ENCODE assay signal across 8 cellular contexts in the genomic region with DNA sequence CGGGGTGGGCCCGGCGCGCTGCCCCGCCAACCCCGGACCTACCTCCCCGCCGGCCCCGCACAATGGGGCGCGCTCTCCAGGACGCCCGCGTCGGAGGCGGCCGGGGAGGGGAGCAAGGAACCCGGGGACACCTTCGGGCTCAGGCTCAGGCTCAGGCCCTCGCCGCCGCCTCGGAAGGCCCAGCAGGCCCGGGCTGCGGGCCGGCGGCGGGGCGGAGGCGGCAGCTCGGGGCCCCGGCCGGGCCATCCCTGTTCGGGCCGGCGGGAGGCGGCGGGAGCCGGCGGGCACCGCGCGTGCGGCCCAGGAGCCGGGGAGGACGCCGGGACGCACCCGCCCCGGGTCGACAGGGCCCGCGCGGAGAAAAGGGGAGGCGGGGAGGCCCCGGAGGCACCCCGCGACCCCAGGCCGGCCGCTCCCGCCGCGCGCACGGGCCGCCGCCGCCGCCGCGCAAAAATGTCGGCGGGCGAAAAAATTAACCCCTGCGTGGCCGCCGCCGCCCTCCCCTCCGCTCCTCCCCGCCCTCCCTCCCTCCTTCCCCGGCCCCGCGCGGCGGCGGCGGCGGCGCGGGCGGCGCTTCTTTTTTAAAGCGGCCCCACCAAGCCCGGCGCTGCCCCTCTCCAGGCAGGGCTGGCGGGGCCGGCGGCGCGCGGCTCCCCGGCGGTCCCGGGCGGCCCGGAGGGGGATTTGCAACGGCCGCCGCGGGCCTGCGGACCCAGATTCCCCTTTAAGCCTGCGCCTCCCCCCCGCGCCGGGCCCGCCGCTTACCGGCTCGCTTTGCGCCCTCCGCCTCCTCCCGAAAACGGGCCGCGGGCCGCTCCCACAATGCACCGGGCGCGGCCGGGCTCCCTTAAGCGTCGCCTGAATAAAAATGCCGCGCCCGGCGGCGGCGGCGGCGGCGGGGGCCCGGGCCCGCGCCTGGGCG. TPM values are rescaled to one million over a fixed set of nuclear protein-coding genes. Genes with fewer than 3 reads are reported as not detected.
DNase-seq lines count a peak whose midpoint lies in the region; ATAC-seq and TF ChIP-seq lines count a peak whose summit lies in the region.

No MANE protein-coding gene starts in this region.

- H3K4me1 Mint-ChIP-seq in activated T-cell treated with anti-CD3 and anti-CD28 coated beads, Interleukin-2, amount 50 U/mL, for 4 hours (ENCODE audit: low read depth): peaks cover 57% of the 10 kb centered on the region

- ATAC-seq in GM19351 (IDR thresholded peaks at IDR 0.05; ENCODE audit: unreplicated experiment) (peak; percentile 52), HG03520 (IDR thresholded peaks at IDR 0.05; ENCODE audit: unreplicated experiment) (peak; percentile 35), esophagus mucosa (peak; percentile 75)
- ATAC-seq in activated T-cell treated with anti-CD3 and anti-CD28 coated beads, Interleukin-2, amount 50 U/mL, for 4 hours: peak; percentile 70 to 73

- no peak overlapping the region for H2AFZ ChIP-seq in OCI-LY3 (ENCODE audit: low read depth, low read length)

- H3K79me2 ChIP-seq in OCI-LY3 (ENCODE audit: low read length): peaks cover 67% of the 10 kb centered on the region

- no peaks in the 10 kb centered on the region for H3K27me3 Mint-ChIP-seq in activated T-cell treated with anti-CD3 and anti-CD28 coated beads, Interleukin-2, amount 50 U/mL, for 4 hours (ENCODE audit: low read depth)

- peak overlapping the region; percentile 97 for H3K9ac ChIP-seq in OCI-LY3 (ENCODE audit: low read length)

- peaks cover 9% of the 10 kb centered on the region for H3K36me3 Mint-ChIP-seq in activated T-cell treated with anti-CD3 and anti-CD28 coated beads, Interleukin-2, amount 50 U/mL, for 4 hours (ENCODE audit: insufficient read depth)

- H3K4me2 ChIP-seq in OCI-LY3 (ENCODE audit: low read length): peak overlapping the region; percentile 92

- H3K27me3 ChIP-seq in OCI-LY3 (ENCODE audit: low read depth, low read length): no peaks in the 10 kb centered on the region
- peaks cover 9% of the 10 kb centered on the region for H3K27me3 ChIP-seq in muscle layer of duodenum (ENCODE audit: low read depth, low read length)

- no peaks in the 10 kb centered on the region for H4K20me1 ChIP-seq in OCI-LY3 (ENCODE audit: insufficient read depth, low read length)

- H3K9me3 ChIP-seq in OCI-LY3 (ENCODE audit: insufficient read depth, low read length) (no peaks in the 10 kb centered on the region), muscle layer of duodenum (ENCODE audit: control insufficient read depth in 1 of 2, low read length in 2 of 2) (no peaks in the 10 kb centered on the region)

- H3K9me3 Mint-ChIP-seq in activated T-cell treated with anti-CD3 and anti-CD28 coated beads, Interleukin-2, amount 50 U/mL, for 4 hours: no peaks in the 10 kb centered on the region

- H3K4me1 ChIP-seq in OCI-LY3 (ENCODE audit: low read length) (peaks cover 42% of the 10 kb centered on the region), muscle layer of duodenum (ENCODE audit: control insufficient read depth in 1 of 2, insufficient read depth in 2 of 2, low read length in 2 of 2) (peaks cover 9 to 10% of the 10 kb centered on the region in 2 donors)

- H3K27ac ChIP-seq in C4-2B: peak overlapping the region; percentile 98
- H3K27ac ChIP-seq in OCI-LY3 (ENCODE audit: low read length): peak overlapping the region; percentile 86
- H3K27ac ChIP-seq in muscle layer of duodenum (ENCODE audit: low read length): peak overlapping the region; percentile 91

- DNase-seq in activated T-cell treated with anti-CD3 and anti-CD28 coated beads, Interleukin-2, amount 50 U/mL, for 4 hours: peak; percentile 68
- DNase-seq in stimulated activated CD8-positive, alpha-beta memory T cell treated with anti-CD3 and anti-CD28 coated beads, Interleukin-7, amount 100 ng/mL, for 24 hours (ENCODE audit: low read depth): peak; percentile 56

- TF ChIP-seq CTCF in C4-2B (conservative IDR thresholded peaks at IDR 0.05) (no peak), OCI-LY3 (IDR thresholded peaks at IDR 0.05; ENCODE audit: low read depth, low read length) (no peak)

- peaks cover 27% of the 10 kb centered on the region for H3K36me3 ChIP-seq in OCI-LY3 (replicated peaks; ENCODE audit: low read depth, low read length)
- no peaks in the 10 kb centered on the region for H3K36me3 ChIP-seq in muscle layer of duodenum (ENCODE audit: control insufficient read depth in 1 of 2, insufficient read depth in 2 of 2, low read length in 2 of 2)

- H3K4me3 ChIP-seq in OCI-LY3 (ENCODE audit: low read length) (peak overlapping the region; percentile 89), muscle layer of duodenum (ENCODE audit: low read depth in 1 of 2, low read length in 2 of 2) (peak overlapping the region; percentile 79 to 82)

- peak overlapping the region; percentile 83 for H3K4me3 Mint-ChIP-seq in activated T-cell treated with anti-CD3 and anti-CD28 coated beads, Interleukin-2, amount 50 U/mL, for 4 hours

RNA-seq across cellular contexts. Expression of a gene that starts 0.6 kb away (rescaled TPM):
- 10 to 100 TPM; 43.4 to 56.2 (median 48.5) TPM for total RNA-seq in activated T-cell treated with anti-CD3 and anti-CD28 coated beads, Interleukin-2, amount 50 U/mL, for 4 hours
- total RNA-seq in esophagus mucosa: 31.4 TPM

RNA-seq across cellular contexts. Expression of a gene that starts 47.6 kb away (rescaled TPM):
- 1 to 10 TPM; 5.9 to 7.5 (median 6.0) TPM for total RNA-seq in activated T-cell treated with anti-CD3 and anti-CD28 coated beads, Interleukin-2, amount 50 U/mL, for 4 hours
- total RNA-seq in esophagus mucosa: 5.7 TPM

Comparison
In these comparisons a context has a peak if more than half of its experiments do, and no peak if none do; other contexts are left out.
1. Peak in every context shown above with its lines: DNase-seq, ATAC-seq, H3K4me3 ChIP-seq and H3K27ac ChIP-seq.